Comparison of ENCODE assay signal across 8 cellular contexts in genomic region chr10:99711129-99711719, GRCh38. TPM values are rescaled to one million over a fixed set of nuclear protein-coding genes. Genes with fewer than 3 reads are reported as not detected.
DNase-seq lines count a peak whose midpoint lies in the region; ATAC-seq and TF ChIP-seq lines count a peak whose summit lies in the region.

No MANE protein-coding gene starts in this region.

- H3K4me3 ChIP-seq in cardiac muscle cell: no peak overlapping the region
- no peak overlapping the region for H3K4me3 ChIP-seq in PC-9
- no peak overlapping the region for H3K4me3 ChIP-seq in liver (ENCODE audit: low read depth in 1 of 3, low read length in 3 of 3)

- peak; percentile 59 for TF ChIP-seq CTCF in cardiac muscle cell (IDR thresholded peaks at IDR 0.05; ENCODE audit: low read depth, low read length)
- TF ChIP-seq CTCF in HFFc6 (IDR thresholded peaks at IDR 0.05): peak; percentile 80
- peak; percentile 67; the same call in 1 of the 2 replicates for TF ChIP-seq CTCF in PC-9 (conservative IDR thresholded peaks at IDR 0.05)
- TF ChIP-seq CTCF in liver (IDR thresholded peaks at IDR 0.05; ENCODE audit: low read depth, low read length, missing input control): peak; percentile 40

- H3K27ac Mint-ChIP-seq in HFFc6: peak overlapping the region; percentile 23
- H3K27ac Mint-ChIP-seq in T-helper 2 cell treated with Interferon-gamma antibody and Interleukin-4, amounts not matched to agents 5 μg/mL and 100 μg/mL, for 36 hours: no peak overlapping the region

- H3F3A ChIP-seq in PC-9 (ENCODE audit: insufficient read depth, low read depth): no peaks in the 10 kb centered on the region

- H3K27ac ChIP-seq in cardiac muscle cell (no peak overlapping the region), PC-9 (no peak overlapping the region), liver (ENCODE audit: low read depth in 1 of 2, low read length in 2 of 2) (no peak overlapping the region)

- H3K9ac ChIP-seq in liver (ENCODE audit: low read depth in 1 of 2, low read length in 2 of 2): no peak overlapping the region

- H4K20me1 ChIP-seq in PC-9 (ENCODE audit: insufficient read depth): no peaks in the 10 kb centered on the region

- no peak overlapping the region for H3K4me3 Mint-ChIP-seq in HFFc6
- no peak overlapping the region for H3K4me3 Mint-ChIP-seq in T-helper 2 cell treated with Interferon-gamma antibody and Interleukin-4, amounts not matched to agents 5 μg/mL and 100 μg/mL, for 36 hours

- no peaks in the 10 kb centered on the region; the same call in 1 of the 2 replicates for H3K27me3 Mint-ChIP-seq in HFFc6 (ENCODE audit: insufficient read depth)
- H3K27me3 Mint-ChIP-seq in T-helper 2 cell treated with Interferon-gamma antibody and Interleukin-4, amounts not matched to agents 5 μg/mL and 100 μg/mL, for 36 hours (ENCODE audit: low read depth): no peaks in the 10 kb centered on the region

- H3K9me3 ChIP-seq in cardiac muscle cell (ENCODE audit: low read depth) (no peaks in the 10 kb centered on the region), PC-9 (ENCODE audit: insufficient read depth, low read depth) (no peaks in the 10 kb centered on the region), liver (ENCODE audit: control insufficient read depth in 4 of 4, low read length in 3 of 4) (no peaks in the 10 kb centered on the region)

- no peak overlapping the region for H3K4me2 ChIP-seq in PC-9

- peaks cover 14% of the 10 kb centered on the region for H3K36me3 ChIP-seq in cardiac muscle cell
- H3K36me3 ChIP-seq in PC-9 (ENCODE audit: low read depth): peaks cover 12% of the 10 kb centered on the region
- H3K36me3 ChIP-seq in liver (ENCODE audit: control insufficient read depth in 4 of 4, insufficient read depth in 3 of 4, low read depth in 1 of 4, low read length in 3 of 4): peaks cover 7 to 39% (median 29%) of the 10 kb centered on the region in 4 donors

- no peaks in the 10 kb centered on the region for H3K9me3 Mint-ChIP-seq in HFFc6
- no peaks in the 10 kb centered on the region for H3K9me3 Mint-ChIP-seq in T-helper 2 cell treated with Interferon-gamma antibody and Interleukin-4, amounts not matched to agents 5 μg/mL and 100 μg/mL, for 36 hours

- peaks cover 31% of the 10 kb centered on the region for H3K36me3 Mint-ChIP-seq in HFFc6 (ENCODE audit: low read depth)
- peaks cover 30% of the 10 kb centered on the region for H3K36me3 Mint-ChIP-seq in T-helper 2 cell treated with Interferon-gamma antibody and Interleukin-4, amounts not matched to agents 5 μg/mL and 100 μg/mL, for 36 hours (ENCODE audit: low read depth)

- H3K79me2 ChIP-seq in PC-9 (ENCODE audit: low read depth): no peaks in the 10 kb centered on the region

- TF ChIP-seq RAD21 in liver (IDR thresholded peaks at IDR 0.05): peak; percentile 83 to 85

- intact Hi-C loops in Right ventricle myocardium inferior (cut with DNase I) (no loop called here), PC-9 (cut with micrococcal nuclease; ENCODE audit: unreplicated experiment) (loop anchor here (1.0 to 5.0 kb wide), 4 partner anchors 92 to 314 kb away; no protein-coding TSS in a partner anchor)

- H3K4me1 ChIP-seq in cardiac muscle cell (ENCODE audit: low read depth) (peaks cover 5% of the 10 kb centered on the region), PC-9 (replicated peaks; ENCODE audit: insufficient read depth) (no peaks in the 10 kb centered on the region), liver (ENCODE audit: control insufficient read depth in 4 of 4, insufficient read depth in 4 of 4, low read length in 3 of 4) (no peaks in the 10 kb centered on the region)

- H3K9me2 ChIP-seq in PC-9 (ENCODE audit: insufficient read depth): no peaks in the 10 kb centered on the region

- H3K4me1 Mint-ChIP-seq in HFFc6 (ENCODE audit: low read depth): peaks cover 42% of the 10 kb centered on the region
- peaks cover 4% of the 10 kb centered on the region for H3K4me1 Mint-ChIP-seq in T-helper 2 cell treated with Interferon-gamma antibody and Interleukin-4, amounts not matched to agents 5 μg/mL and 100 μg/mL, for 36 hours (ENCODE audit: low read depth)

- POLR2A ChIA-PET in PC-9 (lab: Charles Lee; ENCODE audit: unreplicated experiment): interaction anchor here (0.6 kb wide), 1 partner anchor 52 kb away, joined by 4 read pairs; the partner anchor contains the start of gene ENTPD7

- ATAC-seq in Right ventricle myocardium inferior: no peak

- CTCF ChIA-PET in PC-9 (lab: Charles Lee): no interaction called here

- H3K27me3 ChIP-seq in cardiac muscle cell: no peaks in the 10 kb centered on the region
- no peaks in the 10 kb centered on the region for H3K27me3 ChIP-seq in PC-9 (ENCODE audit: insufficient read depth, low read depth)
- no peaks in the 10 kb centered on the region for H3K27me3 ChIP-seq in liver (ENCODE audit: control insufficient read depth in 4 of 4, insufficient read depth in 4 of 4, low read length in 3 of 4)

- no peak overlapping the region for H2AFZ ChIP-seq in PC-9

- peak; percentile 54 to 77 for DNase-seq in cardiac muscle cell (ENCODE audit: low read depth in 1 of 2, low spot score in 1 of 2)
- DNase-seq in Right ventricle myocardium inferior (ENCODE audit: missing footprints): no peak
- peak; percentile 78 for DNase-seq in HFFc6
- peak in 1 of 2 experiments; percentile 10 for DNase-seq in PC-9
- peak; percentile 21 for DNase-seq in central memory CD4-positive, alpha-beta T cell
- DNase-seq in T-helper 2 cell treated with Interferon-gamma antibody and Interleukin-4, amounts not matched to agents 5 μg/mL and 100 μg/mL, for 36 hours (ENCODE audit: low spot score): no peak
- DNase-seq in islet precursor cell: no peak

- BruUV-seq in PC-9 (replicated peaks; lab: Mats Ljungman, UMichigan): no TSS peak

TF ChIP-seq in liver, 16 proteins besides CTCF, POLR2A, EP300 and RAD21:
- TF ChIP-seq EGR1 (IDR thresholded peaks at IDR 0.05; ENCODE audit: low read depth in 2 of 2) (no peak), YY1 (IDR thresholded peaks at IDR 0.05) (no peak), JUND (IDR thresholded peaks at IDR 0.05) (no peak), RXRA (IDR thresholded peaks at IDR 0.05) (no peak), FOXA1 (IDR thresholded peaks at IDR 0.05) (no peak), HNF4A (conservative IDR thresholded peaks at IDR 0.05) (no peak), TAF1 (conservative IDR thresholded peaks at IDR 0.05) (no peak), MAX (IDR thresholded peaks at IDR 0.05) (no peak), HNF4G (IDR thresholded peaks at IDR 0.05) (no peak), NR2F2 (IDR thresholded peaks at IDR 0.05) (no peak), ATF3 (IDR thresholded peaks at IDR 0.05) (no peak), GABPA (IDR thresholded peaks at IDR 0.05 in 1 of 2, conservative IDR thresholded peaks at IDR 0.05 in 1 of 2) (no peak), FOXA2 (IDR thresholded peaks at IDR 0.05) (no peak)

RNA-seq across cellular contexts. Expression of gene COX15, which starts 20.7 kb away (rescaled TPM):
- total RNA-seq in cardiac muscle cell (32.2 and 33.8 TPM in 2 replicates), Right ventricle myocardium inferior (30.1 TPM), PC-9 (2021) (31.4 and 35.2 TPM in 2 replicates), liver (10 to 100 TPM; 22.6 to 25.2 TPM)
- polyA plus RNA-seq in cardiac muscle cell (33.0 and 44.1 TPM in 2 replicates), liver (10 to 100 TPM; 13.4 to 19.0 TPM)
- 10 to 100 TPM; 36.7 to 42.1 (median 38.7) TPM for total RNA-seq in HFFc6 (2021; fragmentation: NEBNext Ultra II Directional; extraction: Animal tissue kit (Norgen Biotek cat#: 25700))

RNA-seq across cellular contexts. Expression of gene CUTC, which starts 20.8 kb away (rescaled TPM):
- total RNA-seq in cardiac muscle cell (25.9 and 52.0 TPM in 2 replicates), Right ventricle myocardium inferior (37.2 TPM), PC-9 (2021) (7.6 and 9.2 TPM in 2 replicates), liver (10 to 100 TPM; 10.3 to 19.6 TPM)
- polyA plus RNA-seq in cardiac muscle cell (33.7 and 47.6 TPM in 2 replicates), liver (10 to 100 TPM; 15.0 to 23.4 TPM)
- 10 to 100 TPM; 11.2 to 15.2 (median 12.4) TPM for total RNA-seq in HFFc6 (2021; fragmentation: NEBNext Ultra II Directional; extraction: Animal tissue kit (Norgen Biotek cat#: 25700))

RNA-seq across cellular contexts. Expression of gene ENTPD7, which starts 51.9 kb away (rescaled TPM):
- total RNA-seq in cardiac muscle cell (6.7 and 9.4 TPM in 2 replicates), Right ventricle myocardium inferior (1.4 TPM), PC-9 (2021) (4.2 and 5.4 TPM in 2 replicates), liver (10 to 100 TPM; 15.0 to 27.2 TPM)
- polyA plus RNA-seq in cardiac muscle cell (3.4 and 5.1 TPM in 2 replicates), liver (1 to 10 TPM; 2.0 to 9.2 TPM)
- 10 to 100 TPM; 11.1 to 17.0 (median 13.6) TPM for total RNA-seq in HFFc6 (2021; fragmentation: NEBNext Ultra II Directional; extraction: Animal tissue kit (Norgen Biotek cat#: 25700))

Comparison
In these comparisons a context has a peak if more than half of its experiments do, and no peak if none do; other contexts are left out.
1. DNase-seq: peak in cardiac muscle cell (2 of 2), HFFc6 (single experiment) and central memory CD4-positive, alpha-beta T cell (single experiment); none in Right ventricle myocardium inferior (single experiment), T-helper 2 cell treated with Interferon-gamma antibody and Interleukin-4, amounts not matched to agents 5 μg/mL and 100 μg/mL, for 36 hours (single experiment) and islet precursor cell (single experiment).
2. Peak in every context shown above with its lines, with median percentiles within 50 percentile points of each other: CTCF ChIP-seq.